ENCODE assay signal across 25 cellular contexts in genomic region chr1:207314836-207315235, GRCh38. TPM values are rescaled to one million over a fixed set of nuclear protein-coding genes. Genes with fewer than 3 reads are reported as not detected.
A peak's percentile ranks its signal among the peaks of the same experiment; 100 is the strongest.
DNase-seq lines count a peak whose midpoint lies in the region; ATAC-seq, FAIRE-seq and TF ChIP-seq lines count a peak whose summit lies in the region.
"Had no signal": no experiment of that assay in that cellular context is flagged by ENCODE, and none has a peak within 500 bp of the region (broad histone marks: within the 10 kb centered on the region; RNA-seq: fewer than 3 reads in every experiment).

No MANE protein-coding gene starts in this region.

- no peaks in the 10 kb centered on the region for H3K27me3 Mint-ChIP-seq in activated T-cell treated with anti-CD3 and anti-CD28 coated beads, Interleukin-2, amount 50 U/mL, for 4 hours (ENCODE audit: low read depth)
- peaks cover 0 to 7% of the 10 kb centered on the region in 2 donors for H3K27me3 Mint-ChIP-seq in natural killer cell treated with Interleukin-12 subunit alpha and Interleukin-12 subunit beta and Interleukin-15 and Interleukin-18, amount 100 ng/mL, for 72 hours

- H3K4me3 Mint-ChIP-seq in activated T-cell treated with anti-CD3 and anti-CD28 coated beads, Interleukin-2, amount 50 U/mL, for 4 hours = no peak overlapping the region
- H3K4me3 Mint-ChIP-seq in natural killer cell treated with Interleukin-12 subunit alpha and Interleukin-12 subunit beta and Interleukin-15 and Interleukin-18, amount 100 ng/mL, for 72 hours = no peak overlapping the region

- H3K9me3 ChIP-seq in AG04450 (ENCODE audit: control insufficient read depth, insufficient read depth, low read length) = no peaks in the 10 kb centered on the region
- H3K9me3 ChIP-seq: MG63 had no signal

- H3K4me1 Mint-ChIP-seq in activated T-cell treated with anti-CD3 and anti-CD28 coated beads, Interleukin-2, amount 50 U/mL, for 4 hours (ENCODE audit: low read depth) = peaks cover 11% of the 10 kb centered on the region
- H3K4me1 Mint-ChIP-seq in natural killer cell treated with Interleukin-12 subunit alpha and Interleukin-12 subunit beta and Interleukin-15 and Interleukin-18, amount 100 ng/mL, for 72 hours (ENCODE audit: low read depth in 2 of 2) = peaks cover 10 to 20% of the 10 kb centered on the region in 2 donors

- H3K27me3 ChIP-seq in AG04450 (ENCODE audit: control insufficient read depth, insufficient read depth, low read length) = no peaks in the 10 kb centered on the region
- H3K27me3 ChIP-seq in bronchial epithelial cell (ENCODE audit: control insufficient read depth, insufficient read depth, low read length) = no peaks in the 10 kb centered on the region
- H3K27me3 ChIP-seq: MG63 had no signal

- POLR2A ChIA-PET in AG04450 (lab: Yijun Ruan, JAX) = no interaction called here

- H3K9me3 Mint-ChIP-seq in activated T-cell treated with anti-CD3 and anti-CD28 coated beads, Interleukin-2, amount 50 U/mL, for 4 hours = no peaks in the 10 kb centered on the region
- no peaks in the 10 kb centered on the region for H3K9me3 Mint-ChIP-seq in natural killer cell treated with Interleukin-12 subunit alpha and Interleukin-12 subunit beta and Interleukin-15 and Interleukin-18, amount 100 ng/mL, for 72 hours

- no peak for TF ChIP-seq CTCF in AG04450 (IDR thresholded peaks at IDR 0.05; ENCODE audit: low read depth, low read length)
- TF ChIP-seq CTCF in bronchial epithelial cell (IDR thresholded peaks at IDR 0.05; ENCODE audit: insufficient read depth, low read length, severe bottlenecking) = no peak

- H3K36me3 Mint-ChIP-seq in activated T-cell treated with anti-CD3 and anti-CD28 coated beads, Interleukin-2, amount 50 U/mL, for 4 hours (ENCODE audit: insufficient read depth) = no peaks in the 10 kb centered on the region
- H3K36me3 Mint-ChIP-seq in natural killer cell treated with Interleukin-12 subunit alpha and Interleukin-12 subunit beta and Interleukin-15 and Interleukin-18, amount 100 ng/mL, for 72 hours = no peaks in the 10 kb centered on the region

- DNase-seq in AG04450 (ENCODE audit: low read depth, low spot score) (peak; percentile 55), NCI-H82 treated with DMSO at 0.1 percent for 48 hours (lab: John Stamatoyannopoulos, UW; ENCODE audit: unreplicated experiment) (peak; percentile 41), bronchial epithelial cell (ENCODE audit: low read depth) (peak; percentile 35), iris pigment epithelial cell (ENCODE audit: low read depth) (peak; percentile 61), NCI-H146 treated with DMSO at 0.1 percent for 48 hours (lab: John Stamatoyannopoulos, UW; ENCODE audit: unreplicated experiment) (no peak)
- no peak for DNase-seq in activated T-cell treated with anti-CD3 and anti-CD28 coated beads, Interleukin-2, amount 50 U/mL, for 4 hours
- DNase-seq in natural killer cell treated with Interleukin-12 subunit alpha and Interleukin-12 subunit beta and Interleukin-15 and Interleukin-18, amount 100 ng/mL, for 72 hours (ENCODE audit: low spot score) = no peak
- DNase-seq: 8988T, ACHN, DMS153, DND-41, H7, KBM-7, MG63, NCI-H1105 treated with DMSO at 0.1 percent for 48 hours, NCI-H146, NCI-H2029, NCI-H446, NCI-H524 treated with DMSO at 0.1 percent for 48 hours, SHP77 treated with DMSO at 0.1 percent for 48 hours had no signal

- no peak for ATAC-seq in GM21381 (IDR thresholded peaks at IDR 0.05; ENCODE audit: unreplicated experiment)
- no peak for ATAC-seq in activated T-cell treated with anti-CD3 and anti-CD28 coated beads, Interleukin-2, amount 50 U/mL, for 4 hours
- no peak for ATAC-seq in natural killer cell treated with Interleukin-12 subunit alpha and Interleukin-12 subunit beta and Interleukin-15 and Interleukin-18, amount 100 ng/mL, for 72 hours
- ATAC-seq: HepG2, Panc1 had no signal

- CTCF ChIA-PET in AG04450 (lab: Charles Lee) = interaction anchor here (1.0 kb wide), 1 partner anchor 13 kb away, joined by 3 read pairs; no protein-coding TSS in a partner anchor

- H3K4me3 ChIP-seq in AG04450 (ENCODE audit: low read depth, low read length) (no peak overlapping the region), bronchial epithelial cell (ENCODE audit: low read depth, low read length) (no peak overlapping the region)
- H3K4me3 ChIP-seq: MG63 had no signal

- FAIRE-seq in bronchial epithelial cell (lab: Jason Lieb, UNC) = no peak
- FAIRE-seq: GM12892, HepG2 had no signal

- H3K27ac Mint-ChIP-seq in natural killer cell treated with Interleukin-12 subunit alpha and Interleukin-12 subunit beta and Interleukin-15 and Interleukin-18, amount 100 ng/mL, for 72 hours = no peak overlapping the region

- no peak overlapping the region for H3K27ac ChIP-seq in AG04450 (ENCODE audit: low read depth, low read length)
- H3K27ac ChIP-seq: RWPE1 had no signal

- H3K36me3 ChIP-seq in bronchial epithelial cell (ENCODE audit: control insufficient read depth, insufficient read depth, low read length) = no peaks in the 10 kb centered on the region
- H3K36me3 ChIP-seq: MG63 had no signal

RNA-seq across cellular contexts. Expression of gene CD55, which starts 6.6 kb away (rescaled TPM):
- 65.1 and 88.3 TPM in 2 replicates for polyA plus RNA-seq in AG04450 (2011; rRNA removed)
- polyA minus RNA-seq in AG04450 (2011; rRNA and poly(A)+ RNA removed) = 17.1 and 28.9 TPM in 2 replicates
- total RNA-seq in bronchial epithelial cell = 63.4 and 85.3 TPM in 2 replicates
- total RNA-seq in activated T-cell treated with anti-CD3 and anti-CD28 coated beads, Interleukin-2, amount 50 U/mL, for 4 hours = 100 to 1,000 TPM; 103 to 119 (median 103) TPM
- total RNA-seq in natural killer cell treated with Interleukin-12 subunit alpha and Interleukin-12 subunit beta and Interleukin-15 and Interleukin-18, amount 100 ng/mL, for 72 hours = 10 to 100 TPM; 41.5 to 84.0 TPM

Comparison
In these comparisons a context has a peak if more than half of its experiments do, and no peak if none do; other contexts are left out.
1. DNase-seq: peak in AG04450 (single experiment), NCI-H82 treated with DMSO at 0.1 percent for 48 hours (single experiment), bronchial epithelial cell (single experiment) and iris pigment epithelial cell (single experiment); none in NCI-H146 treated with DMSO at 0.1 percent for 48 hours (single experiment), activated T-cell treated with anti-CD3 and anti-CD28 coated beads, Interleukin-2, amount 50 U/mL, for 4 hours (single experiment) and natural killer cell treated with Interleukin-12 subunit alpha and Interleukin-12 subunit beta and Interleukin-15 and Interleukin-18, amount 100 ng/mL, for 72 hours (single experiment).